ENCODE assay signal across 18 cellular contexts in genomic region chr3:184500344-184500923, GRCh38.
DNase-seq lines count a peak whose midpoint lies in the region; ATAC-seq, FAIRE-seq and TF ChIP-seq lines count a peak whose summit lies in the region.
"Had no signal": no experiment of that assay in that cellular context is flagged by ENCODE, and none has a peak within 500 bp of the region (broad histone marks: within the 10 kb centered on the region; RNA-seq: fewer than 3 reads in every experiment).

No MANE protein-coding gene starts in this region.

- H4K91ac ChIP-seq in H1 (replicated peaks; ENCODE audit: insufficient read length, low read length): no peak overlapping the region

- no peak overlapping the region for H2BK120ac ChIP-seq in H1 (replicated peaks; ENCODE audit: low read depth, low read length)

- H2AK5ac ChIP-seq in H1 (ENCODE audit: low read depth, low read length): no peak overlapping the region

- no peak overlapping the region; the same call in 1 of the 2 replicates for H3K18ac ChIP-seq in H1 (ENCODE audit: extremely low read depth, low read length)

- FAIRE-seq in H1 (lab: Jason Lieb, UNC): peak; percentile 55
- no peak for FAIRE-seq in D721Med (lab: Jason Lieb, UNC)
- FAIRE-seq: G401.6, GM12891, H54 had no signal

- no peak overlapping the region for H3K4ac ChIP-seq in H1 (replicated peaks; ENCODE audit: insufficient read length, low read depth, low read length)

- H3K9ac ChIP-seq in HUES48 (ENCODE audit: low read depth, low read length) (no peak overlapping the region), H1 (replicated peaks in 1 of 4; ENCODE audit: extremely low read depth in 1 of 4, low read depth in 3 of 4, low read length in 3 of 4) (no peak overlapping the region), neural progenitor cell (no peak overlapping the region)

- H3K27ac Mint-ChIP-seq in neural progenitor cell: peak overlapping the region; percentile 51

- H3K14ac ChIP-seq in H1 (ENCODE audit: insufficient read length): no peak overlapping the region

- H3K4me2 ChIP-seq in H1 (ENCODE audit: insufficient read depth in 1 of 2, low read depth in 2 of 2, low read length in 2 of 2) (peak overlapping the region in 1 of 2 experiments; percentile 44; a peak in 3 of 4 replicates), neural progenitor cell (peak overlapping the region; percentile 31)

- H2BK12ac ChIP-seq in H1 (ENCODE audit: low read depth, low read length): no peak overlapping the region

- peaks cover 11% of the 10 kb centered on the region for H3F3A ChIP-seq in neural progenitor cell (ENCODE audit: low read depth)

- H4K20me1 ChIP-seq in H1 (replicated peaks in 1 of 2; ENCODE audit: control insufficient read depth in 1 of 2, insufficient read depth in 2 of 2, low read length in 2 of 2): no peaks in the 10 kb centered on the region
- no peaks in the 10 kb centered on the region for H4K20me1 ChIP-seq in neural progenitor cell (ENCODE audit: low read depth)

- peaks cover 9% of the 10 kb centered on the region for H3K4me1 ChIP-seq in HUES48 (ENCODE audit: control insufficient read depth, insufficient read depth, low read length)
- H3K4me1 ChIP-seq in H1 (replicated peaks in 1 of 4; ENCODE audit: control insufficient read depth in 3 of 4, insufficient read depth in 4 of 4, low read length in 3 of 4): peaks cover 0 to 6% (median 4%) of the 10 kb centered on the region in 4 experiments; a peak in 5 of 7 replicates
- peaks cover 11% of the 10 kb centered on the region for H3K4me1 ChIP-seq in neural progenitor cell

- H3K23me2 ChIP-seq in H1 (ENCODE audit: low read depth, low read length): no peaks in the 10 kb centered on the region

- peak overlapping the region; percentile 46 for H3K4me3 Mint-ChIP-seq in neural progenitor cell

- peaks cover 5% of the 10 kb centered on the region; the same call in 1 of the 2 replicates for H3K27me3 ChIP-seq in HUES48 (ENCODE audit: control insufficient read depth, insufficient read depth, low read length)
- H3K27me3 ChIP-seq in H1 (replicated peaks in 1 of 4; ENCODE audit: control insufficient read depth in 3 of 4, extremely low read depth in 1 of 4, insufficient read depth in 3 of 4, low read length in 3 of 4): peaks cover 0 to 3% (median 0%) of the 10 kb centered on the region in 4 experiments; a peak in 1 of 7 replicates
- H3K27me3 ChIP-seq in neural progenitor cell: no peaks in the 10 kb centered on the region

- ATAC-seq in GM18502 (IDR thresholded peaks at IDR 0.05; ENCODE audit: poor library complexity, unreplicated experiment): no peak

- POLR2A ChIA-PET in H1 (lab: Charles Lee; ENCODE audit: partially characterized antibody): interaction anchor here (1.1 to 2.1 kb wide), 2 partner anchors 10 to 26 kb away, joined by 4 to 6 read pairs; no protein-coding TSS in a partner anchor

- no peaks in the 10 kb centered on the region for H3K79me1 ChIP-seq in H1 (ENCODE audit: low read depth, low read length)

- H4K5ac ChIP-seq in H1 (ENCODE audit: insufficient read length, low read depth, low read length): no peak overlapping the region

- H3K27ac ChIP-seq in HUES48 (ENCODE audit: low read depth, low read length) (peak overlapping the region; percentile 54), H1 (ENCODE audit: low read depth, low read length) (no peak overlapping the region), neural progenitor cell (no peak overlapping the region)
- H3K27ac ChIP-seq: C4-2B had no signal

- peak; percentile 50 for DNase-seq in ELF-1 (ENCODE audit: low read depth, low spot score)
- no peak for DNase-seq in H1 (ENCODE audit: low read depth in 1 of 2, low spot score in 2 of 2)
- peak; percentile 75 for DNase-seq in neural progenitor cell (ENCODE audit: low spot score)
- DNase-seq in AG08396 (ENCODE audit: low spot score): no peak
- no peak for DNase-seq in D721Med (ENCODE audit: insufficient read length, low spot score)
- DNase-seq: DMS53; MV-4-11; NCI-H146; NCI-H69; NK-92 treated with Interleukin-12 subunit alpha and Interleukin-12 subunit beta, amount 100 ng/mL, for 24 hours; OCI-M1; T-helper 1 cell had no signal

- H4K8ac ChIP-seq in H1 (ENCODE audit: extremely low read depth, insufficient read depth, low read length): no peak overlapping the region

- peaks cover 11% of the 10 kb centered on the region for H3K4me1 Mint-ChIP-seq in neural progenitor cell

- peak overlapping the region; percentile 77; the same call in 1 of the 2 replicates for H2BK15ac ChIP-seq in H1 (ENCODE audit: low read length)

- no peaks in the 10 kb centered on the region for H3K9me3 ChIP-seq in HUES48 (ENCODE audit: control insufficient read depth, insufficient read depth, low read length)
- H3K9me3 ChIP-seq in H1 (ENCODE audit: insufficient read depth in 2 of 2, low read depth in 1 of 2, low read length in 1 of 2): peaks cover 3 to 4% of the 10 kb centered on the region in 2 experiments; a peak in 2 of 4 replicates
- no peaks in the 10 kb centered on the region for H3K9me3 ChIP-seq in neural progenitor cell (ENCODE audit: low read depth)

- H3K36me3 ChIP-seq in HUES48 (ENCODE audit: control insufficient read depth, insufficient read depth, low read length): no peaks in the 10 kb centered on the region
- H3K36me3 ChIP-seq in H1 (ENCODE audit: control insufficient read depth in 2 of 4, insufficient read depth in 4 of 4, low read length in 3 of 4): no peaks in the 10 kb centered on the region
- no peaks in the 10 kb centered on the region for H3K36me3 ChIP-seq in neural progenitor cell

- H3K36me3 Mint-ChIP-seq in neural progenitor cell: no peaks in the 10 kb centered on the region

- H3K79me2 ChIP-seq in H1 (ENCODE audit: control insufficient read depth in 1 of 2, insufficient read depth in 2 of 2, low read length in 2 of 2): no peaks in the 10 kb centered on the region
- no peaks in the 10 kb centered on the region for H3K79me2 ChIP-seq in neural progenitor cell (ENCODE audit: low read depth)

- TF ChIP-seq EP300 in H1 (IDR thresholded peaks at IDR 0.05; ENCODE audit: borderline replicate concordance in 1 of 2, low read depth in 2 of 2, low read length in 2 of 2): no peak

- H2AFZ ChIP-seq in H1 (ENCODE audit: low read length): no peak overlapping the region
- H2AFZ ChIP-seq in neural progenitor cell (replicated peaks): peak overlapping the region; percentile 60

- TF ChIP-seq RAD21 in H1 (IDR thresholded peaks at IDR 0.05 in 1 of 2, conservative IDR thresholded peaks at IDR 0.05 in 1 of 2; ENCODE audit: low read depth in 2 of 2, low read length in 2 of 2): no peak

- no peak overlapping the region for H2BK20ac ChIP-seq in H1 (ENCODE audit: low read length)

- CTCF ChIA-PET in H1 (lab: Charles Lee; ENCODE audit: partially characterized antibody): interaction anchor here (0.5 to 2.6 kb wide), 10 partner anchors 10 to 129 kb away, joined by 3 to 17 read pairs (median 4); no protein-coding TSS in a partner anchor

- TF ChIP-seq CTCF in H1 (IDR thresholded peaks at IDR 0.05; ENCODE audit: control extremely low read depth in 1 of 3, insufficient read depth in 1 of 3, low read depth in 1 of 3, low read length in 3 of 3) (no peak), neural progenitor cell (IDR thresholded peaks at IDR 0.05) (no peak), D721Med (IDR thresholded peaks at IDR 0.05; ENCODE audit: insufficient read depth, missing control alignments) (no peak)

- no peak overlapping the region for H3K4me3 ChIP-seq in HUES48 (ENCODE audit: low read depth, low read length)
- H3K4me3 ChIP-seq in H1 (ENCODE audit: extremely low read depth in 1 of 4, insufficient read depth in 2 of 4, low read depth in 3 of 4, low read length in 4 of 4): no peak overlapping the region
- H3K4me3 ChIP-seq in neural progenitor cell: peak overlapping the region; percentile 0

- WGBS in H1 (ENCODE audit: extremely low coverage in 1 of 2, insufficient coverage in 1 of 2, insufficient read length in 1 of 2, insufficient replicate concordance in 2 of 2, low coverage in 1 of 2, low lambda C conversion rate in 2 of 2, missing lambda C conversion rate in 1 of 2), 2 experiments: 66% methylated on average over 12 of the region's 12 CpGs; no CpG with 5 or more reads in 1 of the 2 experiments

- H3K56ac ChIP-seq in H1 (replicated peaks; ENCODE audit: insufficient read length, low read depth, low read length): no peak overlapping the region

- peaks cover 24% of the 10 kb centered on the region for H3K27me3 Mint-ChIP-seq in neural progenitor cell (ENCODE audit: insufficient read depth, low read depth)

- peaks cover 9% of the 10 kb centered on the region for H3K9me3 Mint-ChIP-seq in neural progenitor cell

- H2BK5ac ChIP-seq in H1 (ENCODE audit: low read depth, low read length): no peak overlapping the region

- no peak overlapping the region for H3K23ac ChIP-seq in H1 (ENCODE audit: insufficient read length)

- no peak for TF ChIP-seq POLR2A in H1 (IDR thresholded peaks at IDR 0.05; ENCODE audit: control extremely low read depth in 1 of 2, low read depth in 2 of 2, low read length in 2 of 2)

TF ChIP-seq in H1, 55 proteins besides CTCF, POLR2A, EP300 and RAD21:
- TF ChIP-seq BACH1 (IDR thresholded peaks at IDR 0.05; ENCODE audit: low read length) (peak; percentile 90), MAFK (IDR thresholded peaks at IDR 0.05; ENCODE audit: low read depth, low read length) (peak; percentile 99), HDAC2 (IDR thresholded peaks at IDR 0.05; ENCODE audit: borderline replicate concordance in 1 of 2, low read depth in 2 of 2, low read length in 2 of 2) (no peak)

Comparison
In these comparisons a context has a peak if more than half of its experiments do, and no peak if none do; other contexts are left out.
1. DNase-seq: peak in ELF-1 (single experiment) and neural progenitor cell (single experiment); none in H1 (0 of 2), AG08396 (single experiment) and D721Med (single experiment).